Comparison of ENCODE assay signal across 9 cellular contexts in the genomic region with DNA sequence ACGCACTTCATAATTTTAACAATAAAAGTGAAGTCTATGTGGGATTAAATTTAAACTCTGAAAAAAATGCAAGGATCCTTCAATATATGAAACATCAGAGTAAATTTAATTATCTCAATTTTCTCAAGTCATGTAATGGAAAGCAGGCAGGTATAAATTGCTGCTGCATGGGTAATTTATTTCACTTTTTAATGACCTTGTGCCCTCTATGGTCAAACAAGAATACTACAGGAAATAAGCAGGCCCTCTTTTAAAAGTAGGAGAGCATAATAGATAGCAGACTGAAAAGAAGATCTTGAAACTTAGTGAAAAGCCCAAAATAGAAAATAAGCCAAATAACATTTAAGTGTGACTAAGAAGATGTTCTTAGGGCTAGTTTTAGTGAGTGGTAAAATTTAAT. TPM values are rescaled to one million over a fixed set of nuclear protein-coding genes. Genes with fewer than 3 reads are reported as not detected.
DNase-seq lines count a peak whose midpoint lies in the region; ATAC-seq and TF ChIP-seq lines count a peak whose summit lies in the region.
"Had no signal": no experiment of that assay in that cellular context is flagged by ENCODE, and none has a peak within 500 bp of the region (broad histone marks: within the 10 kb centered on the region; RNA-seq: fewer than 3 reads in every experiment).

No MANE protein-coding gene starts in this region.

- no peak overlapping the region for H3K27ac ChIP-seq in body of pancreas
- no peak overlapping the region for H3K27ac ChIP-seq in testis

- TF ChIP-seq POLR2A in body of pancreas (IDR thresholded peaks at IDR 0.05) = no peak
- no peak for TF ChIP-seq POLR2A in testis (IDR thresholded peaks at IDR 0.05)

- ATAC-seq in body of pancreas = no peak

- DNase-seq in NCI-H2196 (lab: John Stamatoyannopoulos, UW; ENCODE audit: unreplicated experiment) (peak; percentile 3), NCI-H2196 treated with DMSO at 0.1 percent for 48 hours (lab: John Stamatoyannopoulos, UW; ENCODE audit: unreplicated experiment) (no peak), LHCN-M2 (ENCODE audit: low read depth) (peak; percentile 27), body of pancreas (no peak), progenitor cell of endocrine pancreas (ENCODE audit: low spot score, unreplicated experiment) (no peak), dedifferentiated amniotic fluid mesenchymal stem cell (ENCODE audit: extremely low spot score) (no peak), testis (no peak), GDM1 (lab: John Stamatoyannopoulos, UW) (no peak)

- intact Hi-C loops in body of pancreas (cut with DNase I) = no loop called here
- intact Hi-C loops in testis (cut with DNase I; ENCODE audit: low total_unique reads) = no loop called here

- no peaks in the 10 kb centered on the region for H3K9me3 ChIP-seq in body of pancreas
- H3K9me3 ChIP-seq in testis = no peaks in the 10 kb centered on the region

- TF ChIP-seq CTCF in body of pancreas (IDR thresholded peaks at IDR 0.05) (peak in 6 of 7 experiments; percentile 10 to 50 (median 39)), progenitor cell of endocrine pancreas (IDR thresholded peaks at IDR 0.05; ENCODE audit: unreplicated experiment) (peak; percentile 56), testis (IDR thresholded peaks at IDR 0.05) (peak in 1 of 3 experiments; percentile 30)

- H3K36me3 ChIP-seq in body of pancreas (replicated peaks in 1 of 2; ENCODE audit: insufficient read depth in 1 of 2, low read depth in 2 of 2) = no peaks in the 10 kb centered on the region
- no peaks in the 10 kb centered on the region for H3K36me3 ChIP-seq in testis (ENCODE audit: low read depth, missing control alignments)

- no peaks in the 10 kb centered on the region for H3K4me1 ChIP-seq in body of pancreas
- no peaks in the 10 kb centered on the region for H3K4me1 ChIP-seq in testis

- H3K9me3 Mint-ChIP-seq in progenitor cell of endocrine pancreas (ENCODE audit: low read depth) = no peaks in the 10 kb centered on the region
- H3K9me3 Mint-ChIP-seq: T-helper 1 cell treated with Interleukin-12 subunit alpha and Interleukin-12 subunit beta and Interleukin-4 antibody, amounts not matched to agents 30 μg/mL and 1 μg/mL, for 36 hours had no signal

- no peak overlapping the region for H3K4me3 Mint-ChIP-seq in progenitor cell of endocrine pancreas (ENCODE audit: low read depth)
- H3K4me3 Mint-ChIP-seq: T-helper 1 cell treated with Interleukin-12 subunit alpha and Interleukin-12 subunit beta and Interleukin-4 antibody, amounts not matched to agents 30 μg/mL and 1 μg/mL, for 36 hours had no signal

- H3K27me3 ChIP-seq in body of pancreas = no peaks in the 10 kb centered on the region
- no peaks in the 10 kb centered on the region for H3K27me3 ChIP-seq in testis

- no peak overlapping the region for H3K27ac Mint-ChIP-seq in progenitor cell of endocrine pancreas
- H3K27ac Mint-ChIP-seq: T-helper 1 cell treated with Interleukin-12 subunit alpha and Interleukin-12 subunit beta and Interleukin-4 antibody, amounts not matched to agents 30 μg/mL and 1 μg/mL, for 36 hours had no signal

- no peak overlapping the region for H3K4me3 ChIP-seq in body of pancreas
- no peak overlapping the region for H3K4me3 ChIP-seq in testis

- no peaks in the 10 kb centered on the region for H3K36me3 Mint-ChIP-seq in progenitor cell of endocrine pancreas (ENCODE audit: insufficient read depth)

- no peaks in the 10 kb centered on the region for H3K27me3 Mint-ChIP-seq in progenitor cell of endocrine pancreas

- 92 to 100% methylated on average over 1 of the region's 1 CpG for WGBS in body of pancreas, 2 donors
- 94 to 97% methylated on average over 1 of the region's 1 CpG for WGBS in testis, 2 donors

- no peaks in the 10 kb centered on the region for H3K4me1 Mint-ChIP-seq in progenitor cell of endocrine pancreas (ENCODE audit: low read depth)

RNA-seq across cellular contexts. Expression of a gene that starts 22.9 kb away (rescaled TPM):
- 60.9 and 62.6 TPM in 2 replicates for total RNA-seq in LHCN-M2 (2014; rRNA removed)
- 25.8 TPM for polyA plus RNA-seq in LHCN-M2 (2012)
- total RNA-seq in body of pancreas = 10 to 100 TPM; 15.3 to 20.8 TPM
- 57.6 and 58.5 TPM in 2 replicates for total RNA-seq in progenitor cell of endocrine pancreas
- total RNA-seq in testis = 10 to 100 TPM; 47.7 to 51.4 TPM
- polyA plus RNA-seq in testis (ENCODE audit: insufficient read depth, low read depth, low replicate concordance) = 41.8 TPM

RNA-seq across cellular contexts. Expression of a gene that starts 47.5 kb away (rescaled TPM):
- total RNA-seq in LHCN-M2 (2014; rRNA removed) = 24.9 and 31.9 TPM in 2 replicates
- 6.7 TPM for polyA plus RNA-seq in LHCN-M2 (2012)
- total RNA-seq in body of pancreas = 10 to 100 TPM; 27.5 to 32.3 TPM
- 66.5 and 68.7 TPM in 2 replicates for total RNA-seq in progenitor cell of endocrine pancreas
- total RNA-seq in testis = 10 to 100 TPM; 63.7 to 88.7 TPM
- 67.9 TPM for polyA plus RNA-seq in testis (ENCODE audit: insufficient read depth, low read depth, low replicate concordance)

Comparison
In these comparisons a context has a peak if more than half of its experiments do, and no peak if none do; other contexts are left out.
1. DNase-seq: peak in NCI-H2196 (single experiment) and LHCN-M2 (single experiment); none in NCI-H2196 treated with DMSO at 0.1 percent for 48 hours (single experiment), body of pancreas (0 of 4), progenitor cell of endocrine pancreas (single experiment), dedifferentiated amniotic fluid mesenchymal stem cell (single experiment), testis (single experiment) and GDM1 (single experiment).